Comparison of ENCODE assay signal across 8 cellular contexts in the genomic region with DNA sequence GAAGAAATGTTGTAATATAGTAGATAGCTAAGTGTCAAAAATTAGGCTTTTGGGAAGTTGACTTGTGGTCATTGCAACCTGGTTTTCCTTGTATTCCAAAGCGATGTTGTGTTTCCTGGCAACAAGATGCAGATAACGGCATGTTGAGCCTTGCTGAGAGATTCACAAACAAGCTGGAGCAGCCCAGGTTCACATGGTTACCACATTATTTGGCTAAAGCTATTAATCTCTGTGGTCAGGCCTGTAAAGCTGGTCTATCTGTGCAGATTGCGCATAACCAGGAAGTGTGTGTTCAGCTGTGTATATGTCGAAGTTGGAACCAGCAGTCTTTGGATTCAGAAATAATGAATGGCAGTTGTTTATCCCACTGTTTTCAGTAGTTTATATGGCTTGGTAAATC. TPM values are rescaled to one million over a fixed set of nuclear protein-coding genes. Genes with fewer than 3 reads are reported as not detected.
DNase-seq lines count a peak whose midpoint lies in the region; ATAC-seq and TF ChIP-seq lines count a peak whose summit lies in the region.

No MANE protein-coding gene starts in this region.

- TF ChIP-seq CTCF in MCF 10A (IDR thresholded peaks at IDR 0.05; ENCODE audit: unreplicated experiment) = no peak
- TF ChIP-seq CTCF in lower lobe of right lung (IDR thresholded peaks at IDR 0.05) = no peak

- H3K9me3 ChIP-seq in CD8-positive, alpha-beta memory T cell (ENCODE audit: low read length) = no peaks in the 10 kb centered on the region
- H3K9me3 ChIP-seq in lower lobe of right lung = no peaks in the 10 kb centered on the region

- H3K27me3 ChIP-seq in CD8-positive, alpha-beta memory T cell (ENCODE audit: insufficient read depth, low read length, poor library complexity, severe bottlenecking) = no peaks in the 10 kb centered on the region
- no peaks in the 10 kb centered on the region for H3K27me3 ChIP-seq in lower lobe of right lung (ENCODE audit: low read depth)

- peak overlapping the region; percentile 16 to 81 (median 68) for H3K4me3 Mint-ChIP-seq in CD8-positive, alpha-beta memory T cell
- H3K4me3 Mint-ChIP-seq in MCF 10A (ENCODE audit: unreplicated experiment) = peak overlapping the region; percentile 43

- H3K9me3 Mint-ChIP-seq in CD8-positive, alpha-beta memory T cell = no peaks in the 10 kb centered on the region
- no peaks in the 10 kb centered on the region for H3K9me3 Mint-ChIP-seq in MCF 10A (ENCODE audit: unreplicated experiment)

- peaks cover 22% of the 10 kb centered on the region for H3K36me3 ChIP-seq in CD8-positive, alpha-beta memory T cell (ENCODE audit: insufficient read depth, low read length)
- H3K36me3 ChIP-seq in lower lobe of right lung = peaks cover 24% of the 10 kb centered on the region

- H3K27ac Mint-ChIP-seq in CD8-positive, alpha-beta memory T cell = peak overlapping the region in 4 of 8 donors; percentile 7 to 75 (median 48)
- peak overlapping the region; percentile 91 for H3K27ac Mint-ChIP-seq in MCF 10A (ENCODE audit: low read depth, unreplicated experiment)

- H3K4me1 ChIP-seq in CD8-positive, alpha-beta memory T cell (ENCODE audit: insufficient read depth, low read length) = peaks cover 88% of the 10 kb centered on the region
- H3K4me1 ChIP-seq in lower lobe of right lung = peaks cover 96% of the 10 kb centered on the region

- no TSS peak for BruUV-seq in MCF 10A (replicated peaks; lab: Mats Ljungman, UMichigan)

- H3K27ac ChIP-seq in CD8-positive, alpha-beta memory T cell (ENCODE audit: low read depth, low read length) = no peak overlapping the region
- H3K27ac ChIP-seq in lower lobe of right lung = peak overlapping the region; percentile 68

- CTCF ChIA-PET in CD8-positive, alpha-beta memory T cell (lab: Charles Lee) = no interaction called here
- CTCF ChIA-PET in MCF 10A (lab: Yijun Ruan, JAX) = interaction anchor here (0.5 to 12.5 kb wide), 4 partner anchors 115 to 456 kb away, joined by 3 to 184 read pairs (median 4); no protein-coding TSS in a partner anchor

- intact Hi-C loops in MCF 10A (cut with micrococcal nuclease) (no loop called here), lower lobe of right lung (cut with DNase I) (loop anchor here (10.0 kb wide), 1 partner anchor 134 kb away; no protein-coding TSS in a partner anchor)

- peaks cover 10 to 71% (median 27%) of the 10 kb centered on the region in 3 donors for H3K36me3 Mint-ChIP-seq in CD8-positive, alpha-beta memory T cell
- H3K36me3 Mint-ChIP-seq in MCF 10A (ENCODE audit: insufficient read depth, unreplicated experiment) = peaks cover 86% of the 10 kb centered on the region

- no peaks in the 10 kb centered on the region for H3K27me3 Mint-ChIP-seq in CD8-positive, alpha-beta memory T cell
- no peaks in the 10 kb centered on the region for H3K27me3 Mint-ChIP-seq in MCF 10A (ENCODE audit: insufficient read depth, unreplicated experiment)

- H3K4me3 ChIP-seq in CD8-positive, alpha-beta memory T cell (ENCODE audit: low read length) = no peak overlapping the region
- H3K4me3 ChIP-seq in lower lobe of right lung = no peak overlapping the region

- ATAC-seq in GM19025 (IDR thresholded peaks at IDR 0.05; ENCODE audit: low read depth, unreplicated experiment) (peak; percentile 61), HG03103 (IDR thresholded peaks at IDR 0.05; ENCODE audit: low read depth, unreplicated experiment) (peak; percentile 65), lower lobe of right lung (peak; percentile 88 to 92)

- no peak for DNase-seq in CD8-positive, alpha-beta memory T cell
- DNase-seq in NCI-H524 (lab: John Stamatoyannopoulos, UW) (peak; percentile 68 to 77), MCF 10A (ENCODE audit: unreplicated experiment) (peak; percentile 90), lower lobe of right lung (no peak), inferior parietal cortex (ENCODE audit: extremely low spot score) (no peak), NCI-H1436 treated with DMSO at 0.1 percent for 48 hours (lab: John Stamatoyannopoulos, UW) (no peak)

- POLR2A ChIA-PET in CD8-positive, alpha-beta memory T cell (lab: Charles Lee) = interaction anchor here (0.5 kb wide), 1 partner anchor 139 kb away, joined by 3 read pairs; no protein-coding TSS in a partner anchor
- POLR2A ChIA-PET in MCF 10A (lab: Yijun Ruan, JAX) = interaction anchor here (0.6 to 11.7 kb wide), 14 partner anchors 8 to 479 kb away, joined by 3 to 157 read pairs (median 5); a partner anchor contains a TSS

- H3K4me1 Mint-ChIP-seq in CD8-positive, alpha-beta memory T cell = peaks cover 82 to 95% (median 94%) of the 10 kb centered on the region in 3 donors
- peaks cover 56% of the 10 kb centered on the region for H3K4me1 Mint-ChIP-seq in MCF 10A (ENCODE audit: insufficient read depth, unreplicated experiment)

RNA-seq across cellular contexts. Expression of a gene that starts 6.6 kb away (rescaled TPM):
- total RNA-seq in CD8-positive, alpha-beta memory T cell = 10 to 100 TPM; 36.0 to 37.0 TPM
- 19.8 TPM for polyA plus RNA-seq in CD8-positive, alpha-beta memory T cell
- total RNA-seq in MCF 10A (2022) (41.6 and 50.0 TPM in 2 replicates), lower lobe of right lung (58.0 TPM)

Comparison
In these comparisons a context has a peak if more than half of its experiments do, and no peak if none do; other contexts are left out.
1. DNase-seq: peak in NCI-H524 (2 of 2) and MCF 10A (single experiment); none in CD8-positive, alpha-beta memory T cell (0 of 5), lower lobe of right lung (single experiment), inferior parietal cortex (single experiment) and NCI-H1436 treated with DMSO at 0.1 percent for 48 hours (single experiment).
2. Peak in every context shown above with its lines, with median percentiles within 50 percentile points of each other: ATAC-seq.